In the genomic region with DNA sequence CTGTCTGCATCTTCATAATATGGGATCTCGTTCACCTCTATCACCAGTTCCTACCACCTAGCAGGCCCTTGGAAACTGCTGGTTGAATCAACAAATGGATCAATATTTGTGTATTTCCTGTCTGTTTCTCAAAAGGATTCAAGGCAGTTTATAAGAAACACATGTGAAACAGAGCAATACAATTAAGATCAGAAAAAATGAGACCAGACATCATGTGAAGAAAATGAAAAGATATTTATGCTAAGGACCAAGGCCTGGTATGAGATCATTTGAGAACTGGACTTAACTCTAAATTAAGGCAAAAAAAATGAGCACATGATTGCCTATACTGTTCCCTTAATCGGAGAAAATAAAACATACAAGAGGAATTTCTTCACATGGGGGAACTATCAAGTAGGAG, we compare ENCODE assay signal across 20 cellular contexts.
"Had no signal": no experiment of that assay in that cellular context is flagged by ENCODE, and none has a peak within 500 bp of the region (broad histone marks: within the 10 kb centered on the region; RNA-seq: fewer than 3 reads in every experiment).

No MANE protein-coding gene starts in this region.

- H3K79me2 ChIP-seq: parathyroid adenoma had no signal

- H3K36me3 Mint-ChIP-seq: natural killer cell; stimulated activated memory B cell treated with anti-CD40 and anti-IgM and Interleukin-4, amounts not matched to agents 10 μg/mL and 1 μg/mL and 100 μg/mL, for 72 hours; type B pancreatic cell had no signal

- DNase-seq: cerebellar nuclear complex; colonic mucosa; effector CD4-positive, alpha-beta T cell; endodermal cell; erythroblast; gastrocnemius medialis; heart right ventricle; hypothalamus; kidney glomerular epithelial cell; mammary epithelial cell; natural killer cell; occipital lobe; retina; right lobe of liver; stimulated activated CD4-positive, alpha-beta T cell treated with anti-CD3 and anti-CD28 coated beads, Interleukin-4, amount 100 ng/mL, for 24 hours; stimulated activated naive CD8-positive, alpha-beta T cell treated with anti-CD3 and anti-CD28 coated beads, Interleukin-15, amount 100 ng/mL, for 72 hours had no signal

- H3K27me3 ChIP-seq: colonic mucosa, gastrocnemius medialis, heart right ventricle, right lobe of liver had no signal

- H3K9me3 ChIP-seq: colonic mucosa, gastrocnemius medialis, heart right ventricle, prostate gland, right lobe of liver had no signal

- H3K9ac ChIP-seq: parathyroid adenoma had no signal

- H3K4me3 ChIP-seq: colonic mucosa, gastrocnemius medialis, heart right ventricle, prostate gland, right lobe of liver had no signal

- H3K4me1 Mint-ChIP-seq: natural killer cell; stimulated activated memory B cell treated with anti-CD40 and anti-IgM and Interleukin-4, amounts not matched to agents 10 μg/mL and 1 μg/mL and 100 μg/mL, for 72 hours; stimulated activated naive CD8-positive, alpha-beta T cell treated with anti-CD3 and anti-CD28 coated beads, Interleukin-15, amount 100 ng/mL, for 72 hours had no signal

- H3K36me3 ChIP-seq: colonic mucosa, gastrocnemius medialis, heart right ventricle, prostate gland, right lobe of liver had no signal

- H3K27ac Mint-ChIP-seq: endodermal cell; natural killer cell; stimulated activated memory B cell treated with anti-CD40 and anti-IgM and Interleukin-4, amounts not matched to agents 10 μg/mL and 1 μg/mL and 100 μg/mL, for 72 hours; type B pancreatic cell had no signal

- H3K4me3 Mint-ChIP-seq: endodermal cell; natural killer cell; stimulated activated memory B cell treated with anti-CD40 and anti-IgM and Interleukin-4, amounts not matched to agents 10 μg/mL and 1 μg/mL and 100 μg/mL, for 72 hours; stimulated activated naive CD8-positive, alpha-beta T cell treated with anti-CD3 and anti-CD28 coated beads, Interleukin-15, amount 100 ng/mL, for 72 hours; type B pancreatic cell had no signal

- H3K4me1 ChIP-seq: colonic mucosa, gastrocnemius medialis, parathyroid adenoma, prostate gland, right lobe of liver had no signal

- ATAC-seq: gastrocnemius medialis; heart right ventricle; natural killer cell; right lobe of liver; stimulated activated memory B cell treated with anti-CD40 and anti-IgM and Interleukin-4, amounts not matched to agents 10 μg/mL and 1 μg/mL and 100 μg/mL, for 72 hours; stimulated activated naive CD8-positive, alpha-beta T cell treated with anti-CD3 and anti-CD28 coated beads, Interleukin-15, amount 100 ng/mL, for 72 hours had no signal

- H3K27ac ChIP-seq: colonic mucosa, gastrocnemius medialis, heart right ventricle, parathyroid adenoma, prostate gland, right lobe of liver had no signal

- H3K27me3 Mint-ChIP-seq: stimulated activated memory B cell treated with anti-CD40 and anti-IgM and Interleukin-4, amounts not matched to agents 10 μg/mL and 1 μg/mL and 100 μg/mL, for 72 hours; type B pancreatic cell had no signal

- H3K9me3 Mint-ChIP-seq: endodermal cell; stimulated activated memory B cell treated with anti-CD40 and anti-IgM and Interleukin-4, amounts not matched to agents 10 μg/mL and 1 μg/mL and 100 μg/mL, for 72 hours; stimulated activated naive CD8-positive, alpha-beta T cell treated with anti-CD3 and anti-CD28 coated beads, Interleukin-15, amount 100 ng/mL, for 72 hours; type B pancreatic cell had no signal
